In the genomic region with DNA sequence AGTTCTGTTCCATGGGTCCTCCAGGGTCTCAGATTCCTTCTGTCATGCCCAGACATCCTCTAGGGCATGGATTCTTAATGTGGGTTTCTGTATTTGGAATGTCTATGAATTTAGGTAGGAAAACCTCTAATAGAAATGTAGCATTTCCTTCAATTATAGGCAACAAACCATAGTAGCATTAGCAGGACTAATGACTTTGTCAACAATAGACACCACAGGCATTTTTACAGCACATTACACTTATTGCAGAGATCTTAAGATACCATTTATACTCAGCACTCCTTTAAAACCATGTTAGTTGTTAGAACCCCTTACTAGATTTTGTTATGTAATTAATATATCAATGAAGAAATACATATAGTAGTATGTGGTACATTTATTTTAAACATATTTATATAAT, we compare ENCODE assay signal across 19 cellular contexts.
DNase-seq lines count a peak whose midpoint lies in the region; ATAC-seq, FAIRE-seq and TF ChIP-seq lines count a peak whose summit lies in the region.
"Had no signal": no experiment of that assay in that cellular context is flagged by ENCODE, and none has a peak within 500 bp of the region (broad histone marks: within the 10 kb centered on the region; RNA-seq: fewer than 3 reads in every experiment).

No MANE protein-coding gene starts in this region.

- peak overlapping the region; percentile 36; the same call in 1 of the 2 replicates for H3K27ac Mint-ChIP-seq in HFFc6
- no peak overlapping the region for H3K27ac Mint-ChIP-seq in astrocyte (ENCODE audit: unreplicated experiment)
- no peak overlapping the region for H3K27ac Mint-ChIP-seq in activated CD8-positive, alpha-beta T cell treated with anti-CD3 and anti-CD28 coated beads for 36 hours
- H3K27ac Mint-ChIP-seq: CD4-positive, alpha-beta memory T cell had no signal

- H3K27me3 Mint-ChIP-seq in HFFc6 (ENCODE audit: insufficient read depth) (no peaks in the 10 kb centered on the region), astrocyte (ENCODE audit: low read depth, unreplicated experiment) (peaks cover 2% of the 10 kb centered on the region)
- peaks cover 7% of the 10 kb centered on the region for H3K27me3 Mint-ChIP-seq in activated CD8-positive, alpha-beta T cell treated with anti-CD3 and anti-CD28 coated beads for 36 hours

- no peak overlapping the region for H3K4me3 Mint-ChIP-seq in HFFc6
- H3K4me3 Mint-ChIP-seq in astrocyte (ENCODE audit: unreplicated experiment) = no peak overlapping the region
- H3K4me3 Mint-ChIP-seq in activated CD8-positive, alpha-beta T cell treated with anti-CD3 and anti-CD28 coated beads for 36 hours = no peak overlapping the region
- H3K4me3 Mint-ChIP-seq: CD4-positive, alpha-beta memory T cell had no signal

- H3K9me3 Mint-ChIP-seq in HFFc6 (peaks cover 13% of the 10 kb centered on the region), astrocyte (ENCODE audit: unreplicated experiment) (peaks cover 6% of the 10 kb centered on the region)
- H3K9me3 Mint-ChIP-seq in activated CD8-positive, alpha-beta T cell treated with anti-CD3 and anti-CD28 coated beads for 36 hours = no peaks in the 10 kb centered on the region

- ATAC-seq in GM19467 (IDR thresholded peaks at IDR 0.05; ENCODE audit: unreplicated experiment) = no peak
- ATAC-seq in activated CD8-positive, alpha-beta T cell treated with anti-CD3 and anti-CD28 coated beads for 36 hours = no peak

- no peaks in the 10 kb centered on the region for H3K79me2 ChIP-seq in astrocyte (ENCODE audit: insufficient read depth, low read length)

- H3K36me3 Mint-ChIP-seq in HFFc6 (ENCODE audit: low read depth) = peaks cover 12% of the 10 kb centered on the region; the same call in 1 of the 2 replicates
- H3K36me3 Mint-ChIP-seq in astrocyte (ENCODE audit: low read depth, unreplicated experiment) = no peaks in the 10 kb centered on the region
- no peaks in the 10 kb centered on the region for H3K36me3 Mint-ChIP-seq in activated CD8-positive, alpha-beta T cell treated with anti-CD3 and anti-CD28 coated beads for 36 hours (ENCODE audit: low read depth)
- H3K36me3 Mint-ChIP-seq: CD4-positive, alpha-beta memory T cell had no signal

- no peaks in the 10 kb centered on the region for H3K27me3 ChIP-seq in astrocyte (ENCODE audit: insufficient read depth, low read length)

- TF ChIP-seq CTCF in HFFc6 (IDR thresholded peaks at IDR 0.05) (no peak), astrocyte (IDR thresholded peaks at IDR 0.05; ENCODE audit: insufficient read depth, low read depth, low read length) (no peak)
- TF ChIP-seq CTCF in activated CD8-positive, alpha-beta T cell treated with anti-CD3 and anti-CD28 coated beads for 36 hours (IDR thresholded peaks at IDR 0.05) = no peak

- no peaks in the 10 kb centered on the region for H4K20me1 ChIP-seq in astrocyte (ENCODE audit: insufficient read depth, low read length)

- no peaks in the 10 kb centered on the region for H3K4me1 ChIP-seq in astrocyte (ENCODE audit: insufficient read depth, low read length)
- H3K4me1 ChIP-seq: HAP-1 had no signal

- H3K4me2 ChIP-seq in astrocyte (ENCODE audit: low read length) = no peak overlapping the region

- POLR2A ChIA-PET in activated CD8-positive, alpha-beta T cell treated with anti-CD3 and anti-CD28 coated beads for 36 hours (lab: Charles Lee) = no interaction called here

- FAIRE-seq in astrocyte (lab: Jason Lieb, UNC) = no peak
- FAIRE-seq: G401.6, GM12892, GM19239, H54 had no signal

- no peak overlapping the region for H3K4me3 ChIP-seq in astrocyte (ENCODE audit: insufficient read depth, low read depth, low read length)
- H3K4me3 ChIP-seq: HAP-1 had no signal

- H3K27ac ChIP-seq in astrocyte (ENCODE audit: low read depth, low read length) = no peak overlapping the region

- DNase-seq in HFFc6 (no peak), NCI-H69 (lab: John Stamatoyannopoulos, UW) (peak; percentile 24), astrocyte (ENCODE audit: low read depth) (peak; percentile 29), renal cortical epithelial cell (ENCODE audit: low read depth) (peak; percentile 51), NCI-H128 (lab: John Stamatoyannopoulos, UW; ENCODE audit: unreplicated experiment) (no peak)
- DNase-seq in activated CD8-positive, alpha-beta T cell treated with anti-CD3 and anti-CD28 coated beads for 36 hours = no peak
- DNase-seq: C1 segment of cervical spinal cord; Calu3; CD4-positive, alpha-beta memory T cell; COR-L47; DMS53; DMS79 treated with DMSO at 0.1 percent for 48 hours; GOT3 had no signal

- intact Hi-C loops in activated CD8-positive, alpha-beta T cell treated with anti-CD3 and anti-CD28 coated beads for 36 hours (cut with micrococcal nuclease) = no loop called here

- no peak overlapping the region for H2AFZ ChIP-seq in astrocyte (ENCODE audit: low read depth, low read length)

- peaks cover 20% of the 10 kb centered on the region for H3K4me1 Mint-ChIP-seq in HFFc6 (ENCODE audit: low read depth)
- peaks cover 8% of the 10 kb centered on the region for H3K4me1 Mint-ChIP-seq in astrocyte (ENCODE audit: low read depth, unreplicated experiment)
- no peaks in the 10 kb centered on the region for H3K4me1 Mint-ChIP-seq in activated CD8-positive, alpha-beta T cell treated with anti-CD3 and anti-CD28 coated beads for 36 hours (ENCODE audit: low read depth)
- H3K4me1 Mint-ChIP-seq: CD4-positive, alpha-beta memory T cell had no signal

- H3K9ac ChIP-seq in astrocyte (ENCODE audit: low read length) = no peak overlapping the region

- no peaks in the 10 kb centered on the region for H3K36me3 ChIP-seq in astrocyte (ENCODE audit: insufficient read depth, low read length)
- H3K36me3 ChIP-seq: HAP-1 had no signal

- no peaks in the 10 kb centered on the region for H3K9me3 ChIP-seq in astrocyte (ENCODE audit: insufficient read depth, low read depth, low read length)
- H3K9me3 ChIP-seq: HAP-1 had no signal

- CTCF ChIA-PET in activated CD8-positive, alpha-beta T cell treated with anti-CD3 and anti-CD28 coated beads for 36 hours (lab: Charles Lee) = interaction anchor here (3.3 kb wide), 1 partner anchor 21 kb away, joined by 9 read pairs; no protein-coding TSS in a partner anchor

Comparison
In these comparisons a context has a peak if more than half of its experiments do, and no peak if none do; other contexts are left out.
1. DNase-seq: peak in NCI-H69 (single experiment), astrocyte (single experiment) and renal cortical epithelial cell (single experiment); none in HFFc6 (single experiment), activated CD8-positive, alpha-beta T cell treated with anti-CD3 and anti-CD28 coated beads for 36 hours (single experiment) and NCI-H128 (single experiment).